In the genomic region with DNA sequence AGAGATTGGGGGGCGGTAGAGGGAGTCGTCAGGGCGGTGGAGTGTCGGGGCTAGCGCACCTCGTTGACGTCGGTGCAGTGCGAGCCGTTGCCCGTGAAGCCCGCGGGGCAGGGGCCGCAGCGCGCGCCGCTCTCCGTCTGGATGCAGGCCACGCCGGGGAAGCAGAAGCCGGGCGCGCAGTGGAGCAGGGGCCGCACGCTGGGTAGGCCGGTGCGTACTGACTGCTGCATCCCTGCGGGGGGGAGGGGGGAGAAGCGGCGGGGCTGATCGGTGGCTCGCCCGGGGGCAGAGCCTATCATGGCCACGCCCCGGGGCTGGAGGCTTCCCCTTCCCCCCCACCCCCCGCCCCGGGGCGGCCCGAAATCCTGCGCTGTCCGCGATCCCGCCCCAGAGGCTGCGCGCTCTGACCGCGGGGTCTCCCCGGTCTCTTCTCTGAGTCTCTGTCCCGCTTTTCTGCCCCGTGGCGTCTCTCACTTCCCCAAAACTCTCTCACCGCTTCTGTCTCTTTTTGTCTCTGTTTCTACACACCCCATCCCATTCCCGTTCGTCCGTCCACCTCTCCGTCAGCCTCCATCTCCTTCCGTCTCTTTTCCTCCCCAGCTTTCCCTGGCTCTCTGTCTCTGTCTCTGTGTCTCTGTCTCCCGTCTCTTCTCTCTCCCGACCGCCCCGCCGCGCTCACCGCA, we compare ENCODE assay signal across 9 cellular contexts. TPM values are rescaled to one million over a fixed set of nuclear protein-coding genes. Genes with fewer than 3 reads are reported as not detected.
DNase-seq lines count a peak whose midpoint lies in the region; ATAC-seq and TF ChIP-seq lines count a peak whose summit lies in the region.
"Had no signal": no experiment of that assay in that cellular context is flagged by ENCODE, and none has a peak within 500 bp of the region (broad histone marks: within the 10 kb centered on the region; RNA-seq: fewer than 3 reads in every experiment).

No MANE protein-coding gene starts in this region.

- CTCF ChIA-PET in WTC11 (lab: Charles Lee) = interaction anchor here (1.6 to 5.1 kb wide), 3 partner anchors 9 to 57 kb away, joined by 6 to 33 read pairs (median 7); no protein-coding TSS in a partner anchor

- peak; percentile 68 for DNase-seq in DMS53 (lab: John Stamatoyannopoulos, UW)
- DNase-seq in DMS53 treated with DMSO at 0.1 percent for 48 hours (lab: John Stamatoyannopoulos, UW; ENCODE audit: unreplicated experiment) = no peak
- DNase-seq in WTC11 (ENCODE audit: low spot score) = peak; percentile 76
- no peak for DNase-seq in left cardiac atrium
- DNase-seq in stimulated activated CD4-positive, alpha-beta T cell treated with anti-CD3 and anti-CD28 coated beads, Interleukin-2, amount 100 ng/mL, for 24 hours = peak; percentile 37 to 56

- H3K9me3 Mint-ChIP-seq in WTC11 = no peaks in the 10 kb centered on the region

- POLR2A ChIA-PET in WTC11 (lab: Charles Lee) = no interaction called here

- ATAC-seq in WTC11 (peak; percentile 7), left cardiac atrium (peak; percentile 16 to 22), GM19452 (IDR thresholded peaks at IDR 0.05; ENCODE audit: unreplicated experiment) (no peak), HG02798 (IDR thresholded peaks at IDR 0.05; ENCODE audit: poor library complexity, unreplicated experiment) (no peak), GM21717 (IDR thresholded peaks at IDR 0.05; ENCODE audit: unreplicated experiment) (no peak)

- no peak for TF ChIP-seq CTCF in WTC11 (IDR thresholded peaks at IDR 0.05)

- H3K4me1 Mint-ChIP-seq in WTC11 = peaks cover 22% of the 10 kb centered on the region

- H3K27me3 Mint-ChIP-seq in WTC11 (ENCODE audit: low read depth) = peaks cover 100% of the 10 kb centered on the region

- H3K4me3 Mint-ChIP-seq in WTC11 = peak overlapping the region; percentile 81

- H3K36me3 Mint-ChIP-seq in WTC11 = 0 out of 2 replicates have a peak, but pooled peaks cover 2% of the 10 kb centered on the region

- no peak overlapping the region for H3K27ac Mint-ChIP-seq in WTC11

- intact Hi-C loops in left cardiac atrium (cut with DNase I) = no loop called here

TF ChIP-seq in WTC11, 78 proteins besides CTCF, POLR2A, EP300 and RAD21:
- TF ChIP-seq SP1 (CRISPR knock-in tag; conservative IDR thresholded peaks at IDR 0.05) = 0 out of 2 replicates have a peak, but pooled peaks have one; percentile 27
- TF ChIP-seq, protein P1, sequence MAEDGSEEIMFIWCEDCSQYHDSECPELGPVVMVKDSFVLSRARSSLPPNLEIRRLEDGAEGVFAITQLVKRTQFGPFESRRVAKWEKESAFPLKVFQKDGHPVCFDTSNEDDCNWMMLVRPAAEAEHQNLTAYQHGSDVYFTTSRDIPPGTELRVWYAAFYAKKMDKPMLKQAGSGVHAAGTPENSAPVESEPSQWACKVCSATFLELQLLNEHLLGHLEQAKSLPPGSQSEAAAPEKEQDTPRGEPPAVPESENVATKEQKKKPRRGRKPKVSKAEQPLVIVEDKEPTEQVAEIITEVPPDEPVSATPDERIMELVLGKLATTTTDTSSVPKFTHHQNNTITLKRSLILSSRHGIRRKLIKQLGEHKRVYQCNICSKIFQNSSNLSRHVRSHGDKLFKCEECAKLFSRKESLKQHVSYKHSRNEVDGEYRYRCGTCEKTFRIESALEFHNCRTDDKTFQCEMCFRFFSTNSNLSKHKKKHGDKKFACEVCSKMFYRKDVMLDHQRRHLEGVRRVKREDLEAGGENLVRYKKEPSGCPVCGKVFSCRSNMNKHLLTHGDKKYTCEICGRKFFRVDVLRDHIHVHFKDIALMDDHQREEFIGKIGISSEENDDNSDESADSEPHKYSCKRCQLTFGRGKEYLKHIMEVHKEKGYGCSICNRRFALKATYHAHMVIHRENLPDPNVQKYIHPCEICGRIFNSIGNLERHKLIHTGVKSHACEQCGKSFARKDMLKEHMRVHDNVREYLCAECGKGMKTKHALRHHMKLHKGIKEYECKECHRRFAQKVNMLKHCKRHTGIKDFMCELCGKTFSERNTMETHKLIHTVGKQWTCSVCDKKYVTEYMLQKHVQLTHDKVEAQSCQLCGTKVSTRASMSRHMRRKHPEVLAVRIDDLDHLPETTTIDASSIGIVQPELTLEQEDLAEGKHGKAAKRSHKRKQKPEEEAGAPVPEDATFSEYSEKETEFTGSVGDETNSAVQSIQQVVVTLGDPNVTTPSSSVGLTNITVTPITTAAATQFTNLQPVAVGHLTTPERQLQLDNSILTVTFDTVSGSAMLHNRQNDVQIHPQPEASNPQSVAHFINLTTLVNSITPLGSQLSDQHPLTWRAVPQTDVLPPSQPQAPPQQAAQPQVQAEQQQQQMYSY (CRISPR knock-in tag; IDR thresholded peaks at IDR 0.05) = peak; percentile 33; the same call in 1 of the 2 replicates
- no peak for TF ChIP-seq TEAD1 (CRISPR knock-in tag; IDR thresholded peaks at IDR 0.05)

RNA-seq across cellular contexts. Expression of a gene that starts 1.1 kb away (rescaled TPM):
- total RNA-seq in WTC11 (2021) (0.13 to 0.18 TPM (median 0.16 TPM) in 3 replicates), left cardiac atrium (1 to 10 TPM; 6.5 to 9.8 TPM)
- total RNA-seq: kidney epithelial cell had no signal

RNA-seq across cellular contexts. Expression of a gene that starts 41.7 kb away (rescaled TPM):
- total RNA-seq in WTC11 (2021) (77.3 to 82.5 TPM (median 81.9 TPM) in 3 replicates), left cardiac atrium (10 to 100 TPM; 33.9 to 41.1 TPM)

Comparison
In these comparisons a context has a peak if more than half of its experiments do, and no peak if none do; other contexts are left out.
1. DNase-seq: peak in DMS53 (single experiment), WTC11 (single experiment) and stimulated activated CD4-positive, alpha-beta T cell treated with anti-CD3 and anti-CD28 coated beads, Interleukin-2, amount 100 ng/mL, for 24 hours (2 of 2); none in DMS53 treated with DMSO at 0.1 percent for 48 hours (single experiment) and left cardiac atrium (single experiment).
2. ATAC-seq: peak in WTC11 (single experiment) and left cardiac atrium (2 of 2); none in GM19452 (single experiment), HG02798 (single experiment) and GM21717 (single experiment).